Comparison of ENCODE assay signal across 26 cellular contexts in genomic region chr18:75860166-75860565, GRCh38.
"Had no signal": no experiment of that assay in that cellular context is flagged by ENCODE, and none has a peak within 500 bp of the region (broad histone marks: within the 10 kb centered on the region; RNA-seq: fewer than 3 reads in every experiment).

No MANE protein-coding gene starts in this region.

- DNase-seq: colonic mucosa; cortex of kidney; dermis blood vessel endothelial cell; dorsolateral prefrontal cortex; effector CD4-positive, alpha-beta T cell; effector CD8-positive, alpha-beta T cell; effector memory CD4-positive, alpha-beta T cell; effector memory CD8-positive, alpha-beta T cell; endodermal cell; erythroblast; esophagus squamous epithelium; foreskin fibroblast; foreskin keratinocyte; foreskin melanocyte; gastrocnemius medialis; glutamatergic neuron; heart left ventricle; heart right ventricle had no signal

- FAIRE-seq: colon, endometrium, endothelial cell of umbilical vein, frontal cortex had no signal

- H3K4me3 ChIP-seq: colonic mucosa, coronary artery, dorsolateral prefrontal cortex, esophagus muscularis mucosa, esophagus squamous epithelium, gastrocnemius medialis, gastroesophageal sphincter, heart left ventricle, heart right ventricle had no signal

- H3K27ac Mint-ChIP-seq: dendritic cell treated with granulocyte-macrophage colony-stimulating factor and Interleukin-4, amounts not matched to agents 40 ng/mL and 50 ng/mL, for 4 days; effector memory CD8-positive, alpha-beta T cell; endodermal cell had no signal

- H3K27me3 Mint-ChIP-seq: dendritic cell treated with granulocyte-macrophage colony-stimulating factor and Interleukin-4, amounts not matched to agents 40 ng/mL and 50 ng/mL, for 4 days had no signal

- H3K36me3 ChIP-seq: colonic mucosa, esophagus muscularis mucosa, esophagus squamous epithelium, gastrocnemius medialis, gastroesophageal sphincter, heart left ventricle, heart right ventricle had no signal

- H3K4me3 Mint-ChIP-seq: dendritic cell treated with granulocyte-macrophage colony-stimulating factor and Interleukin-4, amounts not matched to agents 40 ng/mL and 50 ng/mL, for 4 days; effector memory CD8-positive, alpha-beta T cell; endodermal cell had no signal

- H3K9me3 Mint-ChIP-seq: endodermal cell had no signal

- H3K4me1 Mint-ChIP-seq: endodermal cell had no signal

- H3K27me3 ChIP-seq: colonic mucosa, esophagus muscularis mucosa, esophagus squamous epithelium, foreskin keratinocyte, gastrocnemius medialis, gastroesophageal sphincter had no signal
